Comparison of ENCODE assay signal across 16 cellular contexts in the genomic region with DNA sequence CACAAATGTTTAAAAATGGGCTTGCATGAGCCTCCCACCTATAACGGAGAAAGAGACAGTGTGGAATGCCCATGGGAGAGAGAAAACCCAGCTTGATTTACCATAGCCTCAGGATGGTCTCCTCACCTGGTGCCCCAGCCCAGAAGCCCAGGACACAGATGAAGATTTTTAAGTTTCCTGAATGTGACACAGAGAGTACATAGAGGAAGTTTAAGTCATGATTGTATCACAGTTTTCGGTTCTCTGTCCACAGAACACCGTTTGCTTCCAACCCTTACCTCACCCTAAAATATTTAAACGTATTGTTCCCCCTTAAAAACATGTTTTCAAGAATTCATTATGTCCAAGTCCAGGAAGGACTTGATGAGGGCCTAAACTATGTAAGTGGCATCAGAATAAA. TPM values are rescaled to one million over a fixed set of nuclear protein-coding genes. Genes with fewer than 3 reads are reported as not detected.
"Had no signal": no experiment of that assay in that cellular context is flagged by ENCODE, and none has a peak within 500 bp of the region (broad histone marks: within the 10 kb centered on the region; RNA-seq: fewer than 3 reads in every experiment).

No MANE protein-coding gene starts in this region.

- ATAC-seq: esophagus mucosa; gastrocnemius medialis; lower lobe of right lung; natural killer cell treated with Interleukin-12 subunit alpha and Interleukin-12 subunit beta and Interleukin-15 and Interleukin-18, amount 100 ng/mL, for 72 hours; sciatic nerve; upper lobe of right lung; WTC11 had no signal

- H3K27me3 ChIP-seq: ascending aorta, gastrocnemius medialis, neutrophil, SJCRH30, upper lobe of right lung had no signal

- H3K9me3 Mint-ChIP-seq: natural killer cell treated with Interleukin-12 subunit alpha and Interleukin-12 subunit beta and Interleukin-15 and Interleukin-18, amount 100 ng/mL, for 72 hours; WTC11 had no signal

- H3K27ac Mint-ChIP-seq: natural killer cell treated with Interleukin-12 subunit alpha and Interleukin-12 subunit beta and Interleukin-15 and Interleukin-18, amount 100 ng/mL, for 72 hours; WTC11 had no signal

- H3K4me3 ChIP-seq: ascending aorta, coronary artery, gastrocnemius medialis, lower lobe of right lung, SJCRH30, smooth muscle cell, upper lobe of right lung had no signal

- H3K27me3 Mint-ChIP-seq: natural killer cell treated with Interleukin-12 subunit alpha and Interleukin-12 subunit beta and Interleukin-15 and Interleukin-18, amount 100 ng/mL, for 72 hours had no signal

- H3K9me3 ChIP-seq: ascending aorta, gastrocnemius medialis, lower lobe of right lung, neutrophil, SJCRH30, upper lobe of right lung had no signal

- H3K27ac ChIP-seq: ascending aorta, coronary artery, gastrocnemius medialis, lower lobe of right lung, neutrophil, parathyroid adenoma, SJCRH30, upper lobe of right lung had no signal

- H3K4me3 Mint-ChIP-seq: natural killer cell treated with Interleukin-12 subunit alpha and Interleukin-12 subunit beta and Interleukin-15 and Interleukin-18, amount 100 ng/mL, for 72 hours; WTC11 had no signal

- H3K36me3 ChIP-seq: ascending aorta, gastrocnemius medialis, lower lobe of right lung, neutrophil, SJCRH30, upper lobe of right lung had no signal

- H3K4me1 ChIP-seq: ascending aorta, gastrocnemius medialis, lower lobe of right lung, parathyroid adenoma, SJCRH30, upper lobe of right lung had no signal

- DNase-seq: activated CD4-positive, alpha-beta T cell treated with anti-CD3 and anti-CD28 coated beads, Interleukin-2, amount 50 U/mL, for 1 hour; gastrocnemius medialis; head of caudate nucleus; lower lobe of right lung; SJCRH30; stimulated activated CD4-positive, alpha-beta T cell treated with anti-CD3 and anti-CD28 coated beads, Interleukin-4, amount 100 ng/mL, for 1 hour; upper lobe of right lung had no signal

- H3K36me3 Mint-ChIP-seq: natural killer cell treated with Interleukin-12 subunit alpha and Interleukin-12 subunit beta and Interleukin-15 and Interleukin-18, amount 100 ng/mL, for 72 hours; WTC11 had no signal

RNA-seq across cellular contexts. Expression of gene NELL2, which starts 56.2 kb away (rescaled TPM):
- total RNA-seq: ascending aorta had no signal
